ENCODE assay signal across 10 cellular contexts in genomic region chr1:178038372-178038771, GRCh38. TPM values are rescaled to one million over a fixed set of nuclear protein-coding genes. Genes with fewer than 3 reads are reported as not detected.
DNase-seq lines count a peak whose midpoint lies in the region; FAIRE-seq and TF ChIP-seq lines count a peak whose summit lies in the region.
"Had no signal": no experiment of that assay in that cellular context is flagged by ENCODE, and none has a peak within 500 bp of the region (broad histone marks: within the 10 kb centered on the region; RNA-seq: fewer than 3 reads in every experiment).

No MANE protein-coding gene starts in this region.

- no peaks in the 10 kb centered on the region for H3K9me2 ChIP-seq in GM23248 (ENCODE audit: insufficient read depth)

- FAIRE-seq in kidney (lab: Jason Lieb, UNC) = no peak

- TF ChIP-seq CTCF in astrocyte of the spinal cord (IDR thresholded peaks at IDR 0.05; ENCODE audit: low read depth, low read length) = no peak
- TF ChIP-seq CTCF in kidney (IDR thresholded peaks at IDR 0.05; ENCODE audit: borderline replicate concordance, extremely low read depth, insufficient read depth) = no peak

- no peaks in the 10 kb centered on the region for H3K79me2 ChIP-seq in GM23248 (ENCODE audit: insufficient read depth)

- WGBS in GM23248 (ENCODE audit: low coverage in 1 of 2, low lambda C conversion rate in 2 of 2, missing lambda C conversion rate in 2 of 2), 2 experiments = 80 to 83% methylated on average over 11 of the region's 11 CpGs

- H4K20me1 ChIP-seq in GM23248 (ENCODE audit: insufficient read depth) = no peaks in the 10 kb centered on the region

- H3K9ac ChIP-seq in GM23248 = peak overlapping the region; percentile 76
- H3K9ac ChIP-seq in kidney (ENCODE audit: low read length in 2 of 2) = peak overlapping the region; percentile 23 to 80

- H3K36me3 ChIP-seq in GM23248 (ENCODE audit: low read depth) = no peaks in the 10 kb centered on the region
- H3K36me3 ChIP-seq in kidney (ENCODE audit: control insufficient read depth in 1 of 2, insufficient read depth in 2 of 2, low read length in 2 of 2) = no peaks in the 10 kb centered on the region

- H3K4me1 ChIP-seq in GM23248 (ENCODE audit: insufficient read depth) (peaks cover 4% of the 10 kb centered on the region; the same call in 1 of the 2 replicates), kidney (ENCODE audit: control insufficient read depth in 1 of 2, insufficient read depth in 1 of 2, low read depth in 1 of 2, low read length in 2 of 2) (peaks cover 13 to 21% of the 10 kb centered on the region in 2 donors)

- H2AFZ ChIP-seq in GM23248 = peak overlapping the region; percentile 81

- in situ Hi-C loops in GM23248 (cut with MboI) = loop anchor here (10.0 kb wide), 1 partner anchor 246 kb away; no protein-coding TSS in a partner anchor
- in situ Hi-C loops in astrocyte of the spinal cord (cut with HindIII; ENCODE audit: low sequenced_read_pairs) = no loop called here

- H3K27ac ChIP-seq in GM23248 (0 out of 2 replicates have a peak overlapping the region, but pooled peaks have one; percentile 30), kidney (ENCODE audit: low read depth in 2 of 2, low read length in 2 of 2) (peak overlapping the region; percentile 77 to 89)

- H3K27me3 ChIP-seq in GM23248 (replicated peaks; ENCODE audit: insufficient read depth) = no peaks in the 10 kb centered on the region

- intact Hi-C loops in kidney (cut with DNase I) = loop anchor here (10.0 kb wide), 1 partner anchor 246 kb away; no protein-coding TSS in a partner anchor

- H3K4me3 ChIP-seq in GM23248 = peak overlapping the region; percentile 67
- peak overlapping the region; percentile 44 for H3K4me3 ChIP-seq in astrocyte of the spinal cord (ENCODE audit: low read depth, low read length)
- H3K4me3 ChIP-seq in kidney (ENCODE audit: low read length in 2 of 2) = peak overlapping the region; percentile 63 to 83
- peak overlapping the region; percentile 59 for H3K4me3 ChIP-seq in skeletal muscle cell (ENCODE audit: low read depth, low read length)

- no peak for DNase-seq in GM23248
- DNase-seq in astrocyte of the spinal cord (ENCODE audit: low read depth, low spot score) = no peak
- no peak for DNase-seq in kidney
- no peak for DNase-seq in skeletal muscle cell (ENCODE audit: low read depth)
- no peak for DNase-seq in retina
- DNase-seq in amniotic stem cell (lab: John Stamatoyannopoulos, UW) = no peak
- no peak for DNase-seq in activated T-cell treated with anti-CD3 and anti-CD28 coated beads, Interleukin-2, amount 50 U/mL, for 48 hours
- no peak for DNase-seq in NCI-H2196 treated with DMSO at 0.1 percent for 48 hours (lab: John Stamatoyannopoulos, UW; ENCODE audit: unreplicated experiment)
- DNase-seq: activated CD4-positive, alpha-beta T cell treated with anti-CD3 and anti-CD28 coated beads, Interleukin-2, amount 50 U/mL, for 48 hours; SHP77 had no signal

- H3F3A ChIP-seq in GM23248 (ENCODE audit: insufficient read depth) = no peaks in the 10 kb centered on the region

- H3K9me3 ChIP-seq in GM23248 (ENCODE audit: low read depth) = no peaks in the 10 kb centered on the region
- H3K9me3 ChIP-seq in kidney (ENCODE audit: control insufficient read depth in 1 of 2, low read length in 2 of 2) = no peaks in the 10 kb centered on the region

- peak overlapping the region; percentile 72 for H3K4me2 ChIP-seq in GM23248 (ENCODE audit: unreplicated experiment)

RNA-seq across cellular contexts. Expression of gene RASAL2, which starts 55.5 kb away (rescaled TPM):
- total RNA-seq in GM23248 (2014; rRNA removed; shearing (Covaris generic)) = 21.5 and 23.1 TPM in 2 replicates
- polyA plus RNA-seq in GM23248 (2016; fragmentation: Nextera tagmentation; extraction: Ambion mirVana) (9.5 and 10.1 TPM in 2 replicates), kidney (ENCODE audit: insufficient read depth, low read depth, low replicate concordance) (2.2 TPM)
- total RNA-seq in kidney = 26.5 TPM
